ENCODE assay signal across 10 cellular contexts in the genomic region with DNA sequence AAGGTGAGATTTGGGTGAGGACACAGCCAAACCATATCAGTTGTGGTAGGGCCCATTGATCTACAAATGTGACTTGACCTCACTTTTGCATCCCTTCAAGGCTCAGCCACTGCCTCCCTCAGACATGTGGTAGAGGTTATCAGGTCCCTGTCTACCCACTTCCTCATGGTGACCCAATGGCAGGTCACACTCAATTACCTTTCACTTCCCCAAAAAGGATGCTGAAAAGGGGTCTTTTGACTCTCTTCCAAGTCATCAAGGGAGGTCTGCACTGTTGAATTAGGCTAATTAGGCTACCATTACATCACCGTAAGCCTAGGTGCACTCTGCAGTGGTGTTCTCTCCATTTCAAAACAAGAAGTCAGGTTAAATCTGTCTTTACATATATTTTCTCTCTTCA. TPM values are rescaled to one million over a fixed set of nuclear protein-coding genes. Genes with fewer than 3 reads are reported as not detected.
DNase-seq lines count a peak whose midpoint lies in the region; ATAC-seq and TF ChIP-seq lines count a peak whose summit lies in the region.
"Had no signal": no experiment of that assay in that cellular context is flagged by ENCODE, and none has a peak within 500 bp of the region (broad histone marks: within the 10 kb centered on the region; RNA-seq: fewer than 3 reads in every experiment).

No MANE protein-coding gene starts in this region.

- peak overlapping the region; percentile 70 for H2AK9ac ChIP-seq in IMR-90 (replicated peaks; ENCODE audit: low read depth, low read length, poor library complexity)

- no peak overlapping the region for H3K9ac ChIP-seq in IMR-90 (ENCODE audit: low read depth, low read length)

- TF ChIP-seq CTCF in GM23338 (conservative IDR thresholded peaks at IDR 0.05; ENCODE audit: low read depth in 2 of 2) (no peak), IMR-90 (conservative IDR thresholded peaks at IDR 0.05; ENCODE audit: low read depth, low read length) (no peak), spleen (IDR thresholded peaks at IDR 0.05 in 8 of 11, conservative IDR thresholded peaks at IDR 0.05 in 3 of 11) (no peak)
- TF ChIP-seq CTCF in CD8-positive, alpha-beta T cell (IDR thresholded peaks at IDR 0.05), result no peak

- TF ChIP-seq POLR2A in IMR-90 (IDR thresholded peaks at IDR 0.05; ENCODE audit: low read depth, low read length) (no peak), spleen (IDR thresholded peaks at IDR 0.05) (no peak)

- H3K9me1 ChIP-seq in IMR-90 (ENCODE audit: insufficient read depth, low read length), result peaks cover 8% of the 10 kb centered on the region; the same call in 1 of the 2 replicates

- peak overlapping the region; percentile 78 to 98; a peak in 3 of 4 replicates for H4K8ac ChIP-seq in IMR-90 (ENCODE audit: low read depth in 2 of 2, low read length in 2 of 2)

- no peak overlapping the region for H3K27ac ChIP-seq in GM23338 (ENCODE audit: low read depth)
- H3K27ac ChIP-seq in IMR-90 (ENCODE audit: insufficient read depth, low read length), result peak overlapping the region; percentile 79; the same call in 1 of the 2 replicates
- peak overlapping the region in 4 of 8 donors; percentile 33 to 79 (median 57) for H3K27ac ChIP-seq in spleen
- H3K27ac ChIP-seq in CD8-positive, alpha-beta T cell (ENCODE audit: low read depth, low read length), result no peak overlapping the region

- H3K4me1 Mint-ChIP-seq in GM23338 (no peaks in the 10 kb centered on the region), naive B cell (peaks cover 25 to 40% (median 39%) of the 10 kb centered on the region in 3 donors)
- H3K4me1 Mint-ChIP-seq in CD8-positive, alpha-beta T cell (ENCODE audit: low read depth), result no peaks in the 10 kb centered on the region

- peak overlapping the region; percentile 93 for H3K4ac ChIP-seq in IMR-90 (ENCODE audit: low read depth, low read length)

- H3K56ac ChIP-seq in IMR-90 (ENCODE audit: extremely low read depth, insufficient read depth, low read length), result no peak overlapping the region

- DNase-seq in GM23338 (ENCODE audit: low spot score) (no peak), IMR-90 (no peak), naive B cell (peak; percentile 46), spleen (no peak), NCI-H2171 (lab: John Stamatoyannopoulos, UW) (no peak), NCI-H748 treated with DMSO at 0.1 percent for 48 hours (lab: John Stamatoyannopoulos, UW) (no peak)
- DNase-seq in CD8-positive, alpha-beta T cell, result no peak
- DNase-seq: activated CD4-positive, alpha-beta T cell treated with anti-CD3 and anti-CD28 coated beads, Interleukin-2, amount 10 ng/mL, durations not matched to agents 24 days and 14 days; natural killer cell had no signal

- H3K9me2 ChIP-seq in GM23338 (ENCODE audit: insufficient read depth), result no peaks in the 10 kb centered on the region

- CTCF ChIA-PET in IMR-90 (lab: Yijun Ruan, JAX), result interaction anchor here (0.6 kb wide), 1 partner anchor 273 kb away, joined by 6 read pairs; no protein-coding TSS in a partner anchor
- CTCF ChIA-PET in CD8-positive, alpha-beta T cell (lab: Charles Lee), result no interaction called here

- no TSS peak for BruUV-seq in IMR-90 (replicated peaks; lab: Mats Ljungman, UMichigan)

- H3K27me3 ChIP-seq in GM23338 (ENCODE audit: insufficient read depth), result no peaks in the 10 kb centered on the region
- no peaks in the 10 kb centered on the region for H3K27me3 ChIP-seq in IMR-90 (ENCODE audit: control insufficient read depth, insufficient read depth, low read length)
- no peaks in the 10 kb centered on the region for H3K27me3 ChIP-seq in spleen (replicated peaks in 1 of 7)
- H3K27me3 ChIP-seq in CD8-positive, alpha-beta T cell (ENCODE audit: insufficient read depth, low read length), result no peaks in the 10 kb centered on the region

- H3K14ac ChIP-seq in IMR-90 (replicated peaks; ENCODE audit: low read depth, low read length), result peak overlapping the region; percentile 95

- POLR2A ChIA-PET in IMR-90 (lab: Charles Lee; ENCODE audit: unreplicated experiment), result interaction anchor here (0.6 kb wide), 1 partner anchor 1529 kb away, joined by 3 read pairs; no protein-coding TSS in a partner anchor
- POLR2A ChIA-PET in CD8-positive, alpha-beta T cell (lab: Charles Lee), result no interaction called here

- peak; percentile 58 for ATAC-seq in GM18909 (IDR thresholded peaks at IDR 0.05; ENCODE audit: poor library complexity, unreplicated experiment)
- ATAC-seq in GM23338, result no peak
- ATAC-seq in IMR-90 (ENCODE audit: low read depth), result no peak
- peak; percentile 88 to 93 for ATAC-seq in naive B cell (ENCODE audit: low read depth in 2 of 2)
- ATAC-seq in CD8-positive, alpha-beta T cell, result no peak

- no peaks in the 10 kb centered on the region for H3K36me3 ChIP-seq in GM23338 (ENCODE audit: insufficient read depth)
- H3K36me3 ChIP-seq in IMR-90 (ENCODE audit: control insufficient read depth, insufficient read depth, low read length), result no peaks in the 10 kb centered on the region
- H3K36me3 ChIP-seq in spleen, result no peaks in the 10 kb centered on the region
- no peaks in the 10 kb centered on the region for H3K36me3 ChIP-seq in CD8-positive, alpha-beta T cell (ENCODE audit: insufficient read depth, low read length)

- H4K20me1 ChIP-seq in GM23338 (replicated peaks; ENCODE audit: insufficient read depth), result no peaks in the 10 kb centered on the region
- H4K20me1 ChIP-seq in IMR-90 (ENCODE audit: insufficient read depth, low read length), result no peaks in the 10 kb centered on the region

- H3K18ac ChIP-seq in IMR-90 (ENCODE audit: low read depth, low read length), result peak overlapping the region; percentile 93

- in situ Hi-C loops in IMR-90 (cut with MboI; ENCODE audit: low sequenced_read_pairs), result no loop called here

- H3K79me2 ChIP-seq in GM23338 (replicated peaks; ENCODE audit: insufficient read depth), result no peaks in the 10 kb centered on the region

- H4K91ac ChIP-seq in IMR-90 (ENCODE audit: insufficient read depth, low read depth, low read length), result peak overlapping the region; percentile 89

- peak overlapping the region; percentile 77 for H2AK5ac ChIP-seq in IMR-90 (ENCODE audit: low read depth, low read length)

- H3K9me3 ChIP-seq in IMR-90 (ENCODE audit: control insufficient read depth, insufficient read depth, low read length) (no peaks in the 10 kb centered on the region), spleen (no peaks in the 10 kb centered on the region)
- H3K9me3 ChIP-seq in CD8-positive, alpha-beta T cell (ENCODE audit: low read length), result no peaks in the 10 kb centered on the region

- H3K4me1 ChIP-seq in GM23338 (ENCODE audit: insufficient read depth), result no peaks in the 10 kb centered on the region
- H3K4me1 ChIP-seq in IMR-90 (ENCODE audit: control insufficient read depth, insufficient read depth, low read length), result peaks cover 20% of the 10 kb centered on the region
- peaks cover 0 to 51% (median 26%) of the 10 kb centered on the region in 6 donors for H3K4me1 ChIP-seq in spleen
- no peaks in the 10 kb centered on the region for H3K4me1 ChIP-seq in CD8-positive, alpha-beta T cell (ENCODE audit: insufficient read depth, low read length)

- dilution Hi-C loops in IMR-90 (cut with HindIII; ENCODE audit: low sequenced_read_pairs, unreplicated experiment), result no loop called here

- H2BK5ac ChIP-seq in IMR-90 (ENCODE audit: low read depth, low read length, poor library complexity, severe bottlenecking), result peak overlapping the region; percentile 94

- peak overlapping the region; percentile 85 for H4K5ac ChIP-seq in IMR-90 (ENCODE audit: low read depth, low read length)

- no peak for TF ChIP-seq RAD21 in IMR-90 (IDR thresholded peaks at IDR 0.05; ENCODE audit: low read length)

- 86% methylated on average over 1 of the region's 1 CpG; no CpG with 5 or more reads in 1 of the 2 experiments for WGBS in IMR-90 (ENCODE audit: extremely low coverage in 2 of 2, insufficient read length in 1 of 2), 2 experiments
- 70 to 100% (median 88%) methylated on average over 1 of the region's 1 CpG for WGBS in spleen, 5 donors

- H2AFZ ChIP-seq in GM23338 (peak overlapping the region; percentile 80), IMR-90 (replicated peaks; ENCODE audit: low read length, poor library complexity) (peak overlapping the region; percentile 68)

- peak overlapping the region; percentile 98 for H2BK20ac ChIP-seq in IMR-90 (ENCODE audit: low read depth, low read length)

- no peak overlapping the region for H3K4me3 ChIP-seq in GM23338
- no peak overlapping the region for H3K4me3 ChIP-seq in IMR-90 (ENCODE audit: insufficient read depth, low read depth, low read length)
- H3K4me3 ChIP-seq in spleen, result no peak overlapping the region
- no peak overlapping the region for H3K4me3 ChIP-seq in CD8-positive, alpha-beta T cell (ENCODE audit: low read depth, low read length)

- H2BK15ac ChIP-seq in IMR-90 (ENCODE audit: low read depth, low read length), result peak overlapping the region; percentile 95; the same call in 2 of the 3 replicates

- peak overlapping the region; percentile 47; the same call in 1 of the 2 replicates for H3K23ac ChIP-seq in IMR-90 (ENCODE audit: low read depth, low read length)

- H2BK120ac ChIP-seq in IMR-90 (ENCODE audit: low read depth, low read length), result peak overlapping the region; percentile 98

- H3K36me3 Mint-ChIP-seq in GM23338 (ENCODE audit: low read depth) (no peaks in the 10 kb centered on the region), naive B cell (no peaks in the 10 kb centered on the region)
- no peaks in the 10 kb centered on the region for H3K36me3 Mint-ChIP-seq in CD8-positive, alpha-beta T cell
- H3K36me3 Mint-ChIP-seq: natural killer cell had no signal

- intact Hi-C loops in IMR-90 (cut with micrococcal nuclease), result no loop called here
- intact Hi-C loops in spleen (cut with DNase I; ENCODE audit: low total_unique reads), result no loop called here
- intact Hi-C loops in CD8-positive, alpha-beta T cell (cut with DNase I, micrococcal nuclease), result no loop called here

- no peak overlapping the region for H3K4me2 ChIP-seq in GM23338
- H3K4me2 ChIP-seq in IMR-90 (ENCODE audit: low read depth, low read length), result no peak overlapping the region

- no peaks in the 10 kb centered on the region for H3K9me3 Mint-ChIP-seq in GM23338
- peaks cover 0 to 6% (median 0%) of the 10 kb centered on the region in 7 donors for H3K9me3 Mint-ChIP-seq in naive B cell
- no peaks in the 10 kb centered on the region for H3K9me3 Mint-ChIP-seq in CD8-positive, alpha-beta T cell
- H3K9me3 Mint-ChIP-seq: natural killer cell had no signal

- no peaks in the 10 kb centered on the region for H3F3A ChIP-seq in GM23338 (replicated peaks; ENCODE audit: low read depth)

- H3K27me3 Mint-ChIP-seq in GM23338 (ENCODE audit: insufficient read depth, low read depth, poor library complexity) (no peaks in the 10 kb centered on the region), naive B cell (no peaks in the 10 kb centered on the region)
- no peaks in the 10 kb centered on the region for H3K27me3 Mint-ChIP-seq in CD8-positive, alpha-beta T cell (ENCODE audit: low read depth)
- H3K27me3 Mint-ChIP-seq: activated CD4-positive, alpha-beta T cell treated with anti-CD3 and anti-CD28 coated beads, Interleukin-2, amount 10 ng/mL, durations not matched to agents 24 days and 14 days had no signal

- H3K4me3 Mint-ChIP-seq in GM23338 (no peak overlapping the region), naive B cell (peak overlapping the region in 1 of 8 donors; percentile 51)
- no peak overlapping the region for H3K4me3 Mint-ChIP-seq in CD8-positive, alpha-beta T cell
- H3K4me3 Mint-ChIP-seq: activated CD4-positive, alpha-beta T cell treated with anti-CD3 and anti-CD28 coated beads, Interleukin-2, amount 10 ng/mL, durations not matched to agents 24 days and 14 days; natural killer cell had no signal

- H3K79me1 ChIP-seq in IMR-90 (ENCODE audit: low read depth in 1 of 2, low read length in 2 of 2), result no peaks in the 10 kb centered on the region

- H3K27ac Mint-ChIP-seq in GM23338, result no peak overlapping the region
- H3K27ac Mint-ChIP-seq in naive B cell, result peak overlapping the region in 3 of 6 donors; percentile 1 to 94 (median 32)
- no peak overlapping the region for H3K27ac Mint-ChIP-seq in CD8-positive, alpha-beta T cell
- H3K27ac Mint-ChIP-seq: activated CD4-positive, alpha-beta T cell treated with anti-CD3 and anti-CD28 coated beads, Interleukin-2, amount 10 ng/mL, durations not matched to agents 24 days and 14 days; natural killer cell had no signal

RNA-seq across cellular contexts. Expression of gene DRAM1, which starts 22.6 kb away (rescaled TPM):
- total RNA-seq in GM23338 (2014; rRNA removed; shearing (Covaris generic)), result 5.4 and 5.7 TPM in 2 replicates
- polyA plus RNA-seq in GM23338 (2016; fragmentation: Nextera tagmentation; extraction: Ambion mirVana) (8.5 and 8.6 TPM in 2 replicates), IMR-90 (2012; rRNA removed) (15.8 and 20.0 TPM in 2 replicates), naive B cell (ENCODE audit: low read depth in 6 of 6) (1 to 10 TPM in 5 of 6 donors, not detected in 1; 3.2 to 7.5 (median 6.4) TPM), spleen (10 to 100 TPM in 2 of 3 donors, 1 to 10 TPM in 1; 8.4 to 15.5 (median 10.8) TPM)
- total RNA-seq in IMR-90 (2012; rRNA removed) (27.2 and 27.5 TPM in 2 replicates), spleen (10 to 100 TPM; 12.4 to 43.1 (median 19.6) TPM)
- 8.7 and 16.2 TPM in 2 replicates for polyA plus RNA-seq in IMR-90 (2012; cell fraction: cytosol; rRNA removed)
- polyA plus RNA-seq in IMR-90 (2012; cell fraction: nucleus; rRNA removed; ENCODE audit: low replicate concordance), result 3.8 and 25.0 TPM in 2 replicates
- 1 to 10 TPM; 3.5 to 7.5 TPM for total RNA-seq in CD8-positive, alpha-beta T cell

RNA-seq across cellular contexts. Expression of gene GNPTAB, which starts 24.0 kb away (rescaled TPM):
- total RNA-seq in GM23338 (2014; rRNA removed; shearing (Covaris generic)), result 54.1 and 58.3 TPM in 2 replicates
- polyA plus RNA-seq in GM23338 (2016; fragmentation: Nextera tagmentation; extraction: Ambion mirVana) (21.6 and 23.6 TPM in 2 replicates), IMR-90 (2012; rRNA removed) (14.1 and 16.0 TPM in 2 replicates), naive B cell (ENCODE audit: low read depth in 6 of 6) (10 to 100 TPM; 29.8 to 39.8 (median 33.7) TPM), spleen (10 to 100 TPM in 2 of 3 donors, 1 to 10 TPM in 1; 9.3 to 14.3 (median 12.6) TPM)
- total RNA-seq in IMR-90 (2012; rRNA removed) (24.2 and 28.9 TPM in 2 replicates), spleen (10 to 100 TPM; 40.3 to 90.8 (median 49.9) TPM)
- polyA plus RNA-seq in IMR-90 (2012; cell fraction: cytosol; rRNA removed), result 3.8 and 5.0 TPM in 2 replicates
- polyA plus RNA-seq in IMR-90 (2012; cell fraction: nucleus; rRNA removed; ENCODE audit: low replicate concordance), result 2.5 and 15.9 TPM in 2 replicates
- 10 to 100 TPM; 40.4 to 46.9 TPM for total RNA-seq in CD8-positive, alpha-beta T cell

Comparison
In these comparisons a context has a peak if more than half of its experiments do, and no peak if none do; other contexts are left out.
1. ATAC-seq: peak in GM18909 (single experiment) and naive B cell (2 of 2); none in GM23338 (single experiment), IMR-90 (single experiment) and CD8-positive, alpha-beta T cell (single experiment).